In the genomic region with DNA sequence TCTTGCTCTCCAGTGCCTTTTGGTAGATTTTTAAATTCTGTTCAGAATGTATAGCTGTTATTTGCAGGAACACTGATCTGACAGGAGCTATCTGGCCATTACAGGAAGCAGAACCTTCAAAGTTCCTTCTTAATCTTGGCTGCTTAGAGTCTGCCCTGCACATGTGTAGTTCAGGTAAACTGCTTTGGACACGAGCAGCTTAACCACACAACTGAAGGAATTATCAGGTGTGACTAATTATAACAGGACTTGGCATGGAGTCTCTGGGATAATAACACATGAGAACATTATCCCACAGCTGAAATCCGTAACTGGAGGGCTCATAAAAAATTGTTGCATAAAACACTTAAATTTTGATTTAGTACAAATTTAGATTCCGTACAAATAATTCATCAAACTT, we compare ENCODE assay signal across 16 cellular contexts. TPM values are rescaled to one million over a fixed set of nuclear protein-coding genes. Genes with fewer than 3 reads are reported as not detected.
DNase-seq lines count a peak whose midpoint lies in the region; ATAC-seq, FAIRE-seq and TF ChIP-seq lines count a peak whose summit lies in the region.
"Had no signal": no experiment of that assay in that cellular context is flagged by ENCODE, and none has a peak within 500 bp of the region (broad histone marks: within the 10 kb centered on the region; RNA-seq: fewer than 3 reads in every experiment).

No MANE protein-coding gene starts in this region.

- H3K36me3 ChIP-seq in PC-3 (ENCODE audit: low read depth, low read length) (no peaks in the 10 kb centered on the region), endothelial cell of umbilical vein (ENCODE audit: control insufficient read depth in 2 of 2, extremely low read depth in 1 of 2, insufficient read depth in 2 of 2, low read length in 2 of 2) (no peaks in the 10 kb centered on the region), osteoblast (ENCODE audit: insufficient read depth, low read length) (no peaks in the 10 kb centered on the region)

- TF ChIP-seq CTCF in PC-3 (conservative IDR thresholded peaks at IDR 0.05; ENCODE audit: low read depth, low read length) (no peak), endothelial cell of umbilical vein (IDR thresholded peaks at IDR 0.05; ENCODE audit: extremely low read depth in 1 of 2, insufficient read depth in 1 of 2, low read depth in 1 of 2, low read length in 2 of 2) (no peak), osteoblast (IDR thresholded peaks at IDR 0.05; ENCODE audit: extremely low read depth, low read depth, low read length) (no peak)

- H3K4me3 ChIP-seq in PC-3 (ENCODE audit: low read length) (no peak overlapping the region), endothelial cell of umbilical vein (replicated peaks in 1 of 3; ENCODE audit: insufficient read depth in 1 of 3, low read depth in 1 of 3, low read length in 3 of 3) (no peak overlapping the region), osteoblast (ENCODE audit: insufficient read depth, low read length) (no peak overlapping the region)
- H3K4me3 ChIP-seq: A549 had no signal

- dilution Hi-C loops in endothelial cell of umbilical vein (cut with MboI; ENCODE audit: extremely low pct_ligation_motif_present, low sequenced_read_pairs) = no loop called here

- no peak for TF ChIP-seq POLR2A in endothelial cell of umbilical vein (IDR thresholded peaks at IDR 0.05; ENCODE audit: low read depth, low read length)

- no peak; the same call in 1 of the 2 replicates for ATAC-seq in PC-3
- ATAC-seq: A549 had no signal

- DNase-seq in Daoy (ENCODE audit: low read depth) (peak; percentile 2), PC-3 (no peak), endothelial cell of umbilical vein (ENCODE audit: low read depth, low spot score) (no peak), osteoblast (ENCODE audit: insufficient read length, low spot score, missing footprints) (no peak), Ammon's horn (ENCODE audit: low spot score) (no peak), A172 (ENCODE audit: low spot score) (no peak), activated T-cell treated with anti-CD3 and anti-CD28 coated beads for 4 hours (no peak)
- DNase-seq in activated naive CD4-positive, alpha-beta T cell treated with anti-CD3 and anti-CD28 coated beads, Interleukin-2, amount 50 U/mL, for 16 hours = no peak
- DNase-seq: DMS79; H9; NCI-H1092 treated with DMSO at 0.1 percent for 48 hours; NCI-H2081; NCI-H748 treated with DMSO at 0.1 percent for 48 hours; NK-92 treated with Interleukin-12 subunit alpha and Interleukin-12 subunit beta, amount 100 ng/mL, for 24 hours; SIG-M5 had no signal

- H3K27me3 ChIP-seq in PC-3 (ENCODE audit: low read length) (no peaks in the 10 kb centered on the region), endothelial cell of umbilical vein (ENCODE audit: control insufficient read depth in 2 of 2, insufficient read depth in 2 of 2, low read length in 2 of 2) (no peaks in the 10 kb centered on the region), osteoblast (ENCODE audit: insufficient read depth, low read length) (no peaks in the 10 kb centered on the region)

- BruUV-seq in PC-3 (replicated peaks; lab: Mats Ljungman, UMichigan) (no TSS peak), endothelial cell of umbilical vein (replicated peaks; lab: Mats Ljungman, UMichigan) (no TSS peak)

- H3K4me2 ChIP-seq in PC-3 (ENCODE audit: low read length) (peak overlapping the region; percentile 55), endothelial cell of umbilical vein (ENCODE audit: insufficient read depth, low read length) (no peak overlapping the region), osteoblast (ENCODE audit: insufficient read depth, low read length) (no peak overlapping the region)
- H3K4me2 ChIP-seq: A549 had no signal

- H3K9me1 ChIP-seq in endothelial cell of umbilical vein (replicated peaks; ENCODE audit: control insufficient read depth, extremely low read depth, insufficient read depth, low read length) = no peaks in the 10 kb centered on the region

- H3K79me2 ChIP-seq in PC-3 (ENCODE audit: low read length) (no peaks in the 10 kb centered on the region), endothelial cell of umbilical vein (ENCODE audit: control insufficient read depth, insufficient read depth, low read length) (no peaks in the 10 kb centered on the region), osteoblast (ENCODE audit: insufficient read depth, low read length) (no peaks in the 10 kb centered on the region)

- intact Hi-C loops in PC-3 (cut with micrococcal nuclease) = no loop called here
- intact Hi-C loops in endothelial cell of umbilical vein (cut with micrococcal nuclease) = no loop called here

- no peaks in the 10 kb centered on the region for H3K9me3 ChIP-seq in PC-3 (ENCODE audit: low read length)
- H3K9me3 ChIP-seq in endothelial cell of umbilical vein (replicated peaks; ENCODE audit: control insufficient read depth, insufficient read depth, low read length) = no peaks in the 10 kb centered on the region
- no peaks in the 10 kb centered on the region for H3K9me3 ChIP-seq in osteoblast (ENCODE audit: low read depth, low read length)

- H3K9ac ChIP-seq in PC-3 (ENCODE audit: low read length) = no peak overlapping the region
- H3K9ac ChIP-seq in endothelial cell of umbilical vein (replicated peaks; ENCODE audit: extremely low read depth, insufficient read depth, low read length) = no peak overlapping the region

- no peaks in the 10 kb centered on the region for H3K9me2 ChIP-seq in PC-3 (replicated peaks; ENCODE audit: low read length)

- H3K4me1 ChIP-seq in PC-3 (ENCODE audit: insufficient read depth, low read length) (peaks cover 24% of the 10 kb centered on the region), endothelial cell of umbilical vein (ENCODE audit: control insufficient read depth, extremely low read depth, insufficient read depth, low read length) (peaks cover 7% of the 10 kb centered on the region), osteoblast (ENCODE audit: insufficient read depth, low read length) (no peaks in the 10 kb centered on the region)
- H3K4me1 ChIP-seq: A549 had no signal

- no peak for FAIRE-seq in endothelial cell of umbilical vein (lab: Jason Lieb, UNC)
- FAIRE-seq: A549 had no signal

- POLR2A ChIA-PET in PC-3 (lab: Charles Lee; ENCODE audit: unreplicated experiment) (no interaction called here), endothelial cell of umbilical vein (lab: Charles Lee) (no interaction called here)

- H2AFZ ChIP-seq in PC-3 (ENCODE audit: low read length) (peak overlapping the region; percentile 77), endothelial cell of umbilical vein (ENCODE audit: low read depth, low read length) (peak overlapping the region; percentile 35), osteoblast (ENCODE audit: low read length) (peak overlapping the region; percentile 28)

- H3K27ac ChIP-seq in PC-3 (ENCODE audit: low read length) (peak overlapping the region; percentile 82), endothelial cell of umbilical vein (ENCODE audit: insufficient read depth, low read depth, low read length) (no peak overlapping the region), osteoblast (ENCODE audit: low read depth, low read length) (peak overlapping the region; percentile 16)
- H3K27ac ChIP-seq: A549 had no signal

- no peaks in the 10 kb centered on the region for H4K20me1 ChIP-seq in PC-3 (ENCODE audit: low read length)
- no peaks in the 10 kb centered on the region for H4K20me1 ChIP-seq in endothelial cell of umbilical vein (replicated peaks; ENCODE audit: control insufficient read depth, extremely low read depth, insufficient read depth, low read length)
- no peaks in the 10 kb centered on the region for H4K20me1 ChIP-seq in osteoblast (ENCODE audit: insufficient read depth, low read length)

- H3F3A ChIP-seq in PC-3 (ENCODE audit: low read length, unreplicated experiment) = peaks cover 13% of the 10 kb centered on the region

- CTCF ChIA-PET in PC-3 (lab: Charles Lee) = interaction anchor here (0.5 to 0.7 kb wide), 2 partner anchors 55 to 104 kb away, joined by 4 read pairs; no protein-coding TSS in a partner anchor
- CTCF ChIA-PET in endothelial cell of umbilical vein (lab: Charles Lee) = interaction anchor here (0.9 to 1.2 kb wide), 2 partner anchors 11 to 110 kb away, joined by 3 to 4 read pairs; no protein-coding TSS in a partner anchor

TF ChIP-seq in endothelial cell of umbilical vein, 7 proteins besides CTCF, POLR2A, EP300 and RAD21 (continues in another document):
- TF ChIP-seq MYC (IDR thresholded peaks at IDR 0.05; ENCODE audit: low read depth, low read length) (no peak), JUN (IDR thresholded peaks at IDR 0.05; ENCODE audit: borderline replicate concordance, insufficient read depth, insufficient read length, low read depth) (no peak), FOS (IDR thresholded peaks at IDR 0.05; ENCODE audit: borderline replicate concordance, insufficient read depth, low read length) (no peak)
- TF ChIP-seq, protein P1, sequence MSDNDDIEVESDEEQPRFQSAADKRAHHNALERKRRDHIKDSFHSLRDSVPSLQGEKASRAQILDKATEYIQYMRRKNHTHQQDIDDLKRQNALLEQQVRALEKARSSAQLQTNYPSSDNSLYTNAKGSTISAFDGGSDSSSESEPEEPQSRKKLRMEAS (IDR thresholded peaks at IDR 0.05; ENCODE audit: insufficient read depth, insufficient read length) = no peak

RNA-seq across cellular contexts. Expression of a gene that starts 11.6 kb away (rescaled TPM):
- 5.8 and 10.1 TPM in 2 replicates for total RNA-seq in Daoy (2014; rRNA removed; shearing (Covaris generic))
- total RNA-seq in PC-3 (2014; rRNA removed) (12.4 and 17.3 TPM in 2 replicates), endothelial cell of umbilical vein (7.0 and 8.4 TPM in 2 replicates), osteoblast (6.2 and 8.0 TPM in 2 replicates)
- polyA plus RNA-seq in endothelial cell of umbilical vein = 1.9 and 2.7 TPM in 2 replicates
- polyA plus RNA-seq in endothelial cell of umbilical vein (2011; cell fraction: cytosol; rRNA removed) = 4.5 and 5.5 TPM in 2 replicates
- polyA plus RNA-seq in endothelial cell of umbilical vein (2011; cell fraction: nucleus; rRNA removed) = 2.4 and 3.7 TPM in 2 replicates
- 7.1 and 7.9 TPM in 2 replicates for polyA plus RNA-seq in endothelial cell of umbilical vein (2012)
- polyA minus RNA-seq in endothelial cell of umbilical vein = 2.0 and 2.8 TPM in 2 replicates
- polyA minus RNA-seq in endothelial cell of umbilical vein (2011; cell fraction: cytosol; rRNA and poly(A)+ RNA removed) = 4.7 TPM
- 0.87 and 1.3 TPM in 2 replicates for polyA minus RNA-seq in endothelial cell of umbilical vein (2011; cell fraction: nucleus; rRNA and poly(A)+ RNA removed)
- 16.0 and 16.8 TPM in 2 replicates for total RNA-seq in A172 (2014; rRNA removed; shearing (Covaris generic))

RNA-seq across cellular contexts. Expression of a gene that starts 48.8 kb away (rescaled TPM):
- 7.0 and 15.9 TPM in 2 replicates for total RNA-seq in Daoy (2014; rRNA removed; shearing (Covaris generic))
- 21.2 and 31.5 TPM in 2 replicates for total RNA-seq in PC-3 (2014; rRNA removed)
- 10.4 and 12.8 TPM in 2 replicates for total RNA-seq in endothelial cell of umbilical vein
- 4.7 and 5.1 TPM in 2 replicates for polyA plus RNA-seq in endothelial cell of umbilical vein
- 6.8 and 7.2 TPM in 2 replicates for polyA plus RNA-seq in endothelial cell of umbilical vein (2011; cell fraction: cytosol; rRNA removed)
- 8.9 and 9.7 TPM in 2 replicates for polyA plus RNA-seq in endothelial cell of umbilical vein (2011; cell fraction: nucleus; rRNA removed)
- 7.3 and 8.9 TPM in 2 replicates for polyA plus RNA-seq in endothelial cell of umbilical vein (2012)
- 4.6 and 11.0 TPM in 2 replicates for polyA minus RNA-seq in endothelial cell of umbilical vein
- polyA minus RNA-seq in endothelial cell of umbilical vein (2011; cell fraction: cytosol; rRNA and poly(A)+ RNA removed) = 30.9 TPM
- 13.5 and 16.4 TPM in 2 replicates for polyA minus RNA-seq in endothelial cell of umbilical vein (2011; cell fraction: nucleus; rRNA and poly(A)+ RNA removed)
- total RNA-seq in osteoblast = 15.2 and 15.9 TPM in 2 replicates
- total RNA-seq in A172 (2014; rRNA removed; shearing (Covaris generic)) = 23.3 and 25.5 TPM in 2 replicates
